18 cellular contexts compared by ENCODE assay signal in genomic region chr9:90018688-90019087, GRCh38.
DNase-seq lines count a peak whose midpoint lies in the region; ATAC-seq and TF ChIP-seq lines count a peak whose summit lies in the region.
"Had no signal": no experiment of that assay in that cellular context is flagged by ENCODE, and none has a peak within 500 bp of the region (broad histone marks: within the 10 kb centered on the region; RNA-seq: fewer than 3 reads in every experiment).

No MANE protein-coding gene starts in this region.

- no peak overlapping the region for H3K4me3 Mint-ChIP-seq in nephron progenitor cell
- H3K4me3 Mint-ChIP-seq: T-helper 17 cell had no signal

- no peak for ATAC-seq in GM21825 (IDR thresholded peaks at IDR 0.05; ENCODE audit: unreplicated experiment)
- ATAC-seq: T-helper 17 cell had no signal

- H3K4me1 Mint-ChIP-seq in nephron progenitor cell: peaks cover 18% of the 10 kb centered on the region

- no peak for TF ChIP-seq CTCF in nephron progenitor cell (IDR thresholded peaks at IDR 0.05)

- peak; percentile 35 for DNase-seq in NCI-H2029 (lab: John Stamatoyannopoulos, UW)
- no peak for DNase-seq in NCI-H2029 treated with DMSO at 0.1 percent for 48 hours (lab: John Stamatoyannopoulos, UW)
- DNase-seq in DMS79 treated with DMSO at 0.1 percent for 48 hours (lab: John Stamatoyannopoulos, UW): peak; percentile 22
- DNase-seq in NCI-H510A (lab: John Stamatoyannopoulos, UW): peak; percentile 38
- DNase-seq in nephron progenitor cell: no peak
- DNase-seq in NAMALWA (ENCODE audit: low spot score): no peak
- no peak for DNase-seq in activated CD4-positive, alpha-beta T cell treated with anti-CD3 and anti-CD28 coated beads, Interleukin-2, amount 50 U/mL, for 48 hours
- DNase-seq: COR-L47; GM23248; HCEC 1CT; NCI-H1048; NCI-H187 treated with DMSO at 0.1 percent for 48 hours; NCI-H524 treated with DMSO at 0.1 percent for 48 hours; NK-92 treated with Interleukin-12 subunit alpha and Interleukin-12 subunit beta, amount 100 ng/mL, for 24 hours; OCI-M1; SJCRH30; T-helper 17 cell had no signal

- H3K36me3 Mint-ChIP-seq in nephron progenitor cell (ENCODE audit: low read depth): no peaks in the 10 kb centered on the region

- H3K27me3 Mint-ChIP-seq in nephron progenitor cell (ENCODE audit: low read depth, poor library complexity): peaks cover 10% of the 10 kb centered on the region

- H3K9me3 Mint-ChIP-seq in nephron progenitor cell: peaks cover 7% of the 10 kb centered on the region

- H3K27ac Mint-ChIP-seq in nephron progenitor cell: peak overlapping the region; percentile 19
- H3K27ac Mint-ChIP-seq: T-helper 17 cell had no signal

Comparison
In these comparisons a context has a peak if more than half of its experiments do, and no peak if none do; other contexts are left out.
1. DNase-seq: peak in NCI-H2029 (single experiment), DMS79 treated with DMSO at 0.1 percent for 48 hours (single experiment) and NCI-H510A (single experiment); none in NCI-H2029 treated with DMSO at 0.1 percent for 48 hours (single experiment), nephron progenitor cell (single experiment), NAMALWA (single experiment) and activated CD4-positive, alpha-beta T cell treated with anti-CD3 and anti-CD28 coated beads, Interleukin-2, amount 50 U/mL, for 48 hours (0 of 2).